In genomic region chr2:232367016-232367415, GRCh38 we compare ENCODE assay signal across 28 cellular contexts. TPM values are rescaled to one million over a fixed set of nuclear protein-coding genes. Genes with fewer than 3 reads are reported as not detected.
DNase-seq lines count a peak whose midpoint lies in the region; ATAC-seq, FAIRE-seq and TF ChIP-seq lines count a peak whose summit lies in the region.
"Had no signal": no experiment of that assay in that cellular context is flagged by ENCODE, and none has a peak within 500 bp of the region (broad histone marks: within the 10 kb centered on the region; RNA-seq: fewer than 3 reads in every experiment).

No MANE protein-coding gene starts in this region.

- peak; percentile 29 for DNase-seq in cardiac septum (ENCODE audit: low spot score)
- no peak for DNase-seq in Right ventricle myocardium inferior (ENCODE audit: missing footprints)
- no peak for DNase-seq in H1 (ENCODE audit: low read depth in 1 of 2, low spot score in 2 of 2)
- no peak for DNase-seq in neuronal stem cell (ENCODE audit: low spot score)
- peak; percentile 7 to 56 for DNase-seq in aorta
- no peak for DNase-seq in NCI-H2029 treated with DMSO at 0.1 percent for 48 hours (lab: John Stamatoyannopoulos, UW)
- no peak for DNase-seq in ascending aorta (ENCODE audit: low spot score in 2 of 2)
- DNase-seq: AML-193; CD4-positive, alpha-beta T cell; MM.1S; NCI-H2029; NCI-H446 treated with DMSO at 0.1 percent for 48 hours; NK-92 treated with Interleukin-12 subunit alpha and Interleukin-12 subunit beta, amount 100 ng/mL, for 24 hours; PC-9; SIG-M5 had no signal

- 76% methylated on average over 6 of the region's 7 CpGs; no CpG with 5 or more reads in 1 of the 2 experiments for WGBS in H1 (ENCODE audit: extremely low coverage in 1 of 2, insufficient coverage in 1 of 2, insufficient read length in 1 of 2, insufficient replicate concordance in 2 of 2, low coverage in 1 of 2, low lambda C conversion rate in 2 of 2, missing lambda C conversion rate in 1 of 2), 2 experiments
- no CpG with 5 or more reads among the region's 7 CpGs for WGBS in neuronal stem cell (ENCODE audit: extremely low coverage in 2 of 2, insufficient read length in 2 of 2, insufficient replicate concordance in 1 of 2), 2 donors
- WGBS in aorta, 2 donors = 72 to 77% methylated on average over 6 to 7 of the region's 7 CpGs

- intact Hi-C loops in cardiac septum (cut with DNase I) = no loop called here
- intact Hi-C loops in Right ventricle myocardium inferior (cut with DNase I) = no loop called here
- intact Hi-C loops in aorta (cut with DNase I) = no loop called here
- intact Hi-C loops in ascending aorta (cut with DNase I) = no loop called here

- H3K27ac ChIP-seq in H1 (ENCODE audit: low read depth, low read length) = no peak overlapping the region
- H3K27ac ChIP-seq in neuronal stem cell (replicated peaks; ENCODE audit: low read length) = no peak overlapping the region
- H3K27ac ChIP-seq in aorta (ENCODE audit: low read depth in 1 of 2, low read length in 2 of 2) = no peak overlapping the region
- H3K27ac ChIP-seq in ascending aorta = no peak overlapping the region
- H3K27ac ChIP-seq: BLaER1 treated with 17β-estradiol and CSF1 and Interleukin-3, amounts not matched to agents 10 nM and 100 nM; KMS-11; PC-9; RWPE1; SK-N-MC had no signal

- H4K20me1 ChIP-seq in H1 (replicated peaks in 1 of 2; ENCODE audit: control insufficient read depth in 1 of 2, insufficient read depth in 2 of 2, low read length in 2 of 2) = no peaks in the 10 kb centered on the region
- H4K20me1 ChIP-seq: BLaER1 treated with 17β-estradiol and CSF1 and Interleukin-3, amounts not matched to agents 10 nM and 100 nM had no signal

- H4K5ac ChIP-seq in H1 (ENCODE audit: insufficient read length, low read depth, low read length) = no peak overlapping the region

- H4K91ac ChIP-seq in H1 (replicated peaks; ENCODE audit: insufficient read length, low read length) (no peak overlapping the region), neuronal stem cell (ENCODE audit: low read depth, low read length, poor library complexity) (no peak overlapping the region)

- H3K79me1 ChIP-seq in H1 (ENCODE audit: low read depth, low read length) (no peaks in the 10 kb centered on the region), neuronal stem cell (ENCODE audit: low read depth, low read length) (no peaks in the 10 kb centered on the region)

- no peak for TF ChIP-seq CTCF in H1 (IDR thresholded peaks at IDR 0.05; ENCODE audit: control extremely low read depth in 1 of 3, insufficient read depth in 1 of 3, low read depth in 1 of 3, low read length in 3 of 3)
- TF ChIP-seq CTCF in ascending aorta (IDR thresholded peaks at IDR 0.05) = no peak

- H2BK12ac ChIP-seq in H1 (ENCODE audit: low read depth, low read length) = no peak overlapping the region
- no peak overlapping the region for H2BK12ac ChIP-seq in neuronal stem cell (ENCODE audit: low read length)

- H2BK20ac ChIP-seq in H1 (ENCODE audit: low read length) = no peak overlapping the region

- H3K56ac ChIP-seq in H1 (replicated peaks; ENCODE audit: insufficient read length, low read depth, low read length) = no peak overlapping the region

- H3K14ac ChIP-seq in H1 (ENCODE audit: insufficient read length) = no peak overlapping the region
- no peak overlapping the region for H3K14ac ChIP-seq in neuronal stem cell (ENCODE audit: low read length)

- H3K18ac ChIP-seq in H1 (ENCODE audit: extremely low read depth, low read length) (no peak overlapping the region), neuronal stem cell (ENCODE audit: low read length) (no peak overlapping the region)

- no peak overlapping the region for H3K23ac ChIP-seq in H1 (ENCODE audit: insufficient read length)
- no peak overlapping the region for H3K23ac ChIP-seq in neuronal stem cell (ENCODE audit: low read depth, low read length, poor library complexity)

- no peaks in the 10 kb centered on the region for H3K23me2 ChIP-seq in H1 (ENCODE audit: low read depth, low read length)

- H2AK5ac ChIP-seq in H1 (ENCODE audit: low read depth, low read length) = no peak overlapping the region; the same call in 1 of the 2 replicates
- H2AK5ac ChIP-seq in neuronal stem cell (ENCODE audit: low read depth, low read length) = peak overlapping the region; percentile 63

- H3K27me3 ChIP-seq in H1 (replicated peaks in 1 of 4; ENCODE audit: control insufficient read depth in 3 of 4, extremely low read depth in 1 of 4, insufficient read depth in 3 of 4, low read length in 3 of 4) (no peaks in the 10 kb centered on the region), neuronal stem cell (ENCODE audit: control insufficient read depth in 3 of 3, insufficient read depth in 3 of 3, low read depth in 1 of 3, low read length in 3 of 3) (peaks cover 0 to 9% (median 0%) of the 10 kb centered on the region in 3 experiments), aorta (ENCODE audit: control insufficient read depth in 1 of 2, insufficient read depth in 2 of 2, low read length in 1 of 2) (no peaks in the 10 kb centered on the region), ascending aorta (no peaks in the 10 kb centered on the region)
- H3K27me3 ChIP-seq: BLaER1 treated with 17β-estradiol and CSF1 and Interleukin-3, amounts not matched to agents 10 nM and 100 nM had no signal

- CTCF ChIA-PET in H1 (lab: Charles Lee; ENCODE audit: partially characterized antibody) = interaction anchor here (0.6 to 9.5 kb wide), 45 partner anchors 9 to 470 kb away, joined by 3 to 100 read pairs (median 5); partner anchors contain the start of genes ALPG and ALPP

- H3K4ac ChIP-seq in H1 (replicated peaks; ENCODE audit: insufficient read length, low read depth, low read length) = no peak overlapping the region
- H3K4ac ChIP-seq in neuronal stem cell (ENCODE audit: low read length) = no peak overlapping the region

- H3K9ac ChIP-seq in H1 (replicated peaks in 1 of 4; ENCODE audit: extremely low read depth in 1 of 4, low read depth in 3 of 4, low read length in 3 of 4) = no peak overlapping the region
- H3K9ac ChIP-seq in neuronal stem cell (ENCODE audit: low read depth, low read length, poor library complexity) = no peak overlapping the region
- H3K9ac ChIP-seq: KMS-11 had no signal

- H2AFZ ChIP-seq in H1 (ENCODE audit: low read length) (no peak overlapping the region), neuronal stem cell (ENCODE audit: low read length) (no peak overlapping the region)
- H2AFZ ChIP-seq: GM23338, PC-9 had no signal

- H3K4me2 ChIP-seq in H1 (ENCODE audit: insufficient read depth in 1 of 2, low read depth in 2 of 2, low read length in 2 of 2) = no peak overlapping the region
- H3K4me2 ChIP-seq in neuronal stem cell (ENCODE audit: insufficient read depth, low read length, poor library complexity, severe bottlenecking) = no peak overlapping the region
- H3K4me2 ChIP-seq: GM23338, KMS-11, PC-9 had no signal

- H2BK15ac ChIP-seq in H1 (ENCODE audit: low read length) (no peak overlapping the region), neuronal stem cell (ENCODE audit: low read length) (no peak overlapping the region)

- H2BK120ac ChIP-seq in H1 (replicated peaks; ENCODE audit: low read depth, low read length) = no peak overlapping the region
- H2BK120ac ChIP-seq in neuronal stem cell (ENCODE audit: low read depth, low read length) = no peak overlapping the region

- H3K4me3 ChIP-seq in H1 (ENCODE audit: extremely low read depth in 1 of 4, insufficient read depth in 2 of 4, low read depth in 3 of 4, low read length in 4 of 4) = no peak overlapping the region
- H3K4me3 ChIP-seq in neuronal stem cell (ENCODE audit: low read length in 2 of 2) = no peak overlapping the region
- H3K4me3 ChIP-seq in aorta (ENCODE audit: low read length in 2 of 2) = no peak overlapping the region
- no peak overlapping the region for H3K4me3 ChIP-seq in ascending aorta
- H3K4me3 ChIP-seq: BLaER1 treated with 17β-estradiol and CSF1 and Interleukin-3, amounts not matched to agents 10 nM and 100 nM; GM23338; HAP-1; PC-9; SK-N-MC had no signal

- TF ChIP-seq RAD21 in H1 (IDR thresholded peaks at IDR 0.05 in 1 of 2, conservative IDR thresholded peaks at IDR 0.05 in 1 of 2; ENCODE audit: low read depth in 2 of 2, low read length in 2 of 2) = no peak

- no peak overlapping the region for H2BK5ac ChIP-seq in H1 (ENCODE audit: low read depth, low read length)
- H2BK5ac ChIP-seq in neuronal stem cell (ENCODE audit: low read length) = no peak overlapping the region

- H3K36me3 ChIP-seq in H1 (ENCODE audit: control insufficient read depth in 2 of 4, insufficient read depth in 4 of 4, low read length in 3 of 4) (no peaks in the 10 kb centered on the region), neuronal stem cell (replicated peaks in 1 of 2; ENCODE audit: control insufficient read depth in 2 of 2, insufficient read depth in 2 of 2, low read length in 2 of 2) (no peaks in the 10 kb centered on the region), aorta (ENCODE audit: control insufficient read depth in 1 of 2, insufficient read depth in 2 of 2, low read length in 1 of 2) (no peaks in the 10 kb centered on the region), ascending aorta (no peaks in the 10 kb centered on the region)
- H3K36me3 ChIP-seq: BLaER1 treated with 17β-estradiol and CSF1 and Interleukin-3, amounts not matched to agents 10 nM and 100 nM; HAP-1 had no signal

- ATAC-seq in Right ventricle myocardium inferior (no peak), aorta (ENCODE audit: low FRiP score) (no peak), GM18858 (IDR thresholded peaks at IDR 0.05; ENCODE audit: unreplicated experiment) (no peak)

- TF ChIP-seq EP300 in H1 (IDR thresholded peaks at IDR 0.05; ENCODE audit: borderline replicate concordance in 1 of 2, low read depth in 2 of 2, low read length in 2 of 2) = no peak

- H3K79me2 ChIP-seq in H1 (ENCODE audit: control insufficient read depth in 1 of 2, insufficient read depth in 2 of 2, low read length in 2 of 2) = no peaks in the 10 kb centered on the region

- H3K9me3 ChIP-seq in H1 (ENCODE audit: insufficient read depth in 2 of 2, low read depth in 1 of 2, low read length in 1 of 2) (no peaks in the 10 kb centered on the region), neuronal stem cell (replicated peaks in 1 of 2; ENCODE audit: control insufficient read depth in 2 of 2, insufficient read depth in 1 of 2, low read depth in 1 of 2, low read length in 2 of 2) (no peaks in the 10 kb centered on the region), aorta (ENCODE audit: control insufficient read depth, low read length) (no peaks in the 10 kb centered on the region), ascending aorta (no peaks in the 10 kb centered on the region)
- H3K9me3 ChIP-seq: HAP-1 had no signal

- no peak for TF ChIP-seq POLR2A in H1 (IDR thresholded peaks at IDR 0.05; ENCODE audit: control extremely low read depth in 1 of 2, low read depth in 2 of 2, low read length in 2 of 2)

- H3K4me1 ChIP-seq in H1 (replicated peaks in 1 of 4; ENCODE audit: control insufficient read depth in 3 of 4, insufficient read depth in 4 of 4, low read length in 3 of 4) (peaks cover 0 to 24% (median 6%) of the 10 kb centered on the region in 4 experiments; a peak in 6 of 7 replicates), neuronal stem cell (ENCODE audit: control insufficient read depth in 2 of 2, insufficient read depth in 1 of 2, low read depth in 1 of 2, low read length in 2 of 2) (peaks cover 1 to 2% of the 10 kb centered on the region in 2 donors), aorta (ENCODE audit: control insufficient read depth in 1 of 2, insufficient read depth in 2 of 2, low read length in 2 of 2) (no peaks in the 10 kb centered on the region), ascending aorta (no peaks in the 10 kb centered on the region)
- H3K4me1 ChIP-seq: HAP-1 had no signal

- no peak for FAIRE-seq in H1 (lab: Jason Lieb, UNC)
- FAIRE-seq: A204.1, D721Med, GM18507 had no signal

- POLR2A ChIA-PET in H1 (lab: Charles Lee; ENCODE audit: partially characterized antibody) = interaction anchor here (0.8 to 1.0 kb wide), 2 partner anchors 20 to 24 kb away, joined by 3 read pairs; no protein-coding TSS in a partner anchor

- H4K8ac ChIP-seq in H1 (ENCODE audit: extremely low read depth, insufficient read depth, low read length) (0 out of 2 replicates have a peak overlapping the region, but pooled peaks have one; percentile 0), neuronal stem cell (ENCODE audit: low read depth, low read length) (no peak overlapping the region)

RNA-seq across cellular contexts. Expression of gene ALPP, which starts 11.5 kb away (rescaled TPM):
- total RNA-seq in cardiac septum (not detected), Right ventricle myocardium inferior (not detected), aorta (not detected), ascending aorta (not detected)
- total RNA-seq in H1 (2021; fragmentation: NEBNext Ultra II Directional; extraction: Animal tissue kit (Norgen Biotek cat#: 25700)) = 0.15 TPM in 1 of 2 replicates, not detected in the other
- polyA plus RNA-seq in H1 (2011; rRNA removed) (0.15 and 0.20 TPM in 2 replicates), aorta (not detected)
- polyA plus RNA-seq in H1 (2011; cell fraction: cytosol; rRNA removed) = 0.06 TPM
- 0.19 TPM for polyA plus RNA-seq in H1 (2011; cell fraction: nucleus; rRNA removed)
- 0.28 to 0.85 TPM (median 0.65 TPM) in 4 replicates for polyA plus RNA-seq in H1 (2012, experiment 1 of 2)
- 0.07 TPM for polyA plus RNA-seq in H1 (2012, experiment 2 of 2)
- 0.12 TPM for polyA plus RNA-seq in H1 (2013, experiment 1 of 2)
- 0.06 TPM for polyA plus RNA-seq in H1 (2013, experiment 2 of 2)
- 0.06 and 0.07 TPM in 2 replicates for polyA minus RNA-seq in H1 (2011; rRNA and poly(A)+ RNA removed)
- not detected for polyA minus RNA-seq in H1 (2011; cell fraction: cytosol; rRNA and poly(A)+ RNA removed)
- polyA minus RNA-seq in H1 (2011; cell fraction: nucleus; rRNA and poly(A)+ RNA removed) = not detected
- not detected for polyA plus RNA-seq in neuronal stem cell (2013, experiment 1 of 2)
- not detected for polyA plus RNA-seq in neuronal stem cell (2013, experiment 2 of 2)
- total RNA-seq: CD4-positive, alpha-beta T cell; Daoy had no signal
- polyA plus RNA-seq: AG04450, GM23338, IgD-negative memory B cell had no signal

RNA-seq across cellular contexts. Expression of gene ALPG, which starts 39.6 kb away (rescaled TPM):
- not detected for total RNA-seq in cardiac septum
- total RNA-seq in Right ventricle myocardium inferior = not detected
- 0.56 and 0.75 TPM in 2 replicates for total RNA-seq in H1 (2021; fragmentation: NEBNext Ultra II Directional; extraction: Animal tissue kit (Norgen Biotek cat#: 25700))
- polyA plus RNA-seq in H1 (2011; rRNA removed) = 2.1 and 3.2 TPM in 2 replicates
- 1.2 TPM for polyA plus RNA-seq in H1 (2011; cell fraction: cytosol; rRNA removed)
- polyA plus RNA-seq in H1 (2011; cell fraction: nucleus; rRNA removed) = 2.3 TPM
- polyA plus RNA-seq in H1 (2012, experiment 1 of 2) = 1.1 to 3.0 TPM (median 2.2 TPM) in 4 replicates
- polyA plus RNA-seq in H1 (2012, experiment 2 of 2) = 1.0 TPM
- polyA plus RNA-seq in H1 (2013, experiment 1 of 2) = 1.4 TPM
- 1.1 TPM for polyA plus RNA-seq in H1 (2013, experiment 2 of 2)
- 0.44 and 0.57 TPM in 2 replicates for polyA minus RNA-seq in H1 (2011; rRNA and poly(A)+ RNA removed)
- polyA minus RNA-seq in H1 (2011; cell fraction: cytosol; rRNA and poly(A)+ RNA removed) = 0.88 TPM
- 0.70 TPM for polyA minus RNA-seq in H1 (2011; cell fraction: nucleus; rRNA and poly(A)+ RNA removed)
- not detected for polyA plus RNA-seq in neuronal stem cell (2013, experiment 1 of 2)
- polyA plus RNA-seq in neuronal stem cell (2013, experiment 2 of 2) = not detected
- total RNA-seq in aorta = not detected
- polyA plus RNA-seq in aorta = not detected
- not detected for total RNA-seq in ascending aorta
- total RNA-seq: CD4-positive, alpha-beta T cell; Daoy had no signal
- polyA plus RNA-seq: AG04450, IgD-negative memory B cell had no signal

Comparison
In these comparisons a context has a peak if more than half of its experiments do, and no peak if none do; other contexts are left out.
1. DNase-seq: peak in cardiac septum (single experiment) and aorta (2 of 2); none in Right ventricle myocardium inferior (single experiment), H1 (0 of 2), neuronal stem cell (single experiment), NCI-H2029 treated with DMSO at 0.1 percent for 48 hours (single experiment) and ascending aorta (0 of 2).